18 cellular contexts compared by ENCODE assay signal in the genomic region with DNA sequence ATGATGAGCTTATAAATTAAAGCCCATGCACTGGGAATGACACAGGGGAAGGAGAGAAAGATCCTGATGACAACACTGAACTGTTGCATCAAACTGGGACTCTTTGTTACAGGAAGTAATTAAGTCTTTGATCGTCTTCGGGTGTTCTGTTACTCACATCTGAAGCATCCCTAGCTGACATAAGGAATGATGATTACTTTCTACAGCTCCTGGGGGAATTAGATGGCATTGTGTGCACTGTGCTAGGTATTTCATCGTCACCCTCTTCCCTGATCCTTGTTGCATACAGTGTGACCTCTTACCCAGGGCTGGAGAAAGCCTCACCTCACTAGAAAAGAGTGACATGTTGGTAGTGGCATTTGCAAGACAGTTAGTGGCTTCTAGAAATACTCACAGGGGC.
A peak's percentile ranks its signal among the peaks of the same experiment; 100 is the strongest.
DNase-seq lines count a peak whose midpoint lies in the region; ATAC-seq, FAIRE-seq and TF ChIP-seq lines count a peak whose summit lies in the region.
"Had no signal": no experiment of that assay in that cellular context is flagged by ENCODE, and none has a peak within 500 bp of the region (broad histone marks: within the 10 kb centered on the region; RNA-seq: fewer than 3 reads in every experiment).

No MANE protein-coding gene starts in this region.

- H4K91ac ChIP-seq in mesenchymal stem cell (ENCODE audit: low read length): no peak overlapping the region

- peak; percentile 20 for FAIRE-seq in HTR-8/SVneo (lab: Jason Lieb, UNC)
- peak; percentile 18 for FAIRE-seq in bronchial epithelial cell (lab: Jason Lieb, UNC)

- no peak overlapping the region for H2BK15ac ChIP-seq in mesenchymal stem cell (ENCODE audit: low read depth, poor library complexity, severe bottlenecking)

- H2BK120ac ChIP-seq in mesenchymal stem cell (ENCODE audit: low read depth, low read length): no peak overlapping the region

- no peak overlapping the region for H2BK5ac ChIP-seq in mesenchymal stem cell (ENCODE audit: low read depth, low read length, poor library complexity, severe bottlenecking)

- 17% methylated on average over 1 of the region's 3 CpGs for WGBS in mesenchymal stem cell
- 65% methylated on average over 3 of the region's 3 CpGs for WGBS in right lobe of liver (ENCODE audit: insufficient coverage, low coverage, low lambda C conversion rate, missing lambda C conversion rate)

- H3K18ac ChIP-seq in mesenchymal stem cell (ENCODE audit: low read depth in 1 of 2, low read length in 2 of 2): no peak overlapping the region

- H2BK12ac ChIP-seq in mesenchymal stem cell (ENCODE audit: low read length in 2 of 2): no peak overlapping the region

- H3K27me3 ChIP-seq in bronchial epithelial cell (ENCODE audit: control insufficient read depth, insufficient read depth, low read length) (peaks cover 1% of the 10 kb centered on the region), mesenchymal stem cell (ENCODE audit: control insufficient read depth in 1 of 2, insufficient read depth in 1 of 2, low read length in 2 of 2) (peaks cover 0 to 3% of the 10 kb centered on the region in 2 experiments), right lobe of liver (no peaks in the 10 kb centered on the region)
- H3K27me3 ChIP-seq: brain microvascular endothelial cell had no signal

- no peak for TF ChIP-seq POLR2A in right lobe of liver (IDR thresholded peaks at IDR 0.05)

- no peaks in the 10 kb centered on the region for H3K9me3 ChIP-seq in mesenchymal stem cell (ENCODE audit: control insufficient read depth, low read length)
- H3K9me3 ChIP-seq in right lobe of liver: no peaks in the 10 kb centered on the region
- H3K9me3 ChIP-seq: left ventricle myocardium inferior, prostate gland had no signal

- H3K14ac ChIP-seq in mesenchymal stem cell (ENCODE audit: low read length in 2 of 2): no peak overlapping the region

- TF ChIP-seq CTCF in bronchial epithelial cell (IDR thresholded peaks at IDR 0.05; ENCODE audit: insufficient read depth, low read length, severe bottlenecking) (no peak), right lobe of liver (IDR thresholded peaks at IDR 0.05) (no peak)

- H2AK5ac ChIP-seq in mesenchymal stem cell (ENCODE audit: low read length, severe bottlenecking): no peak overlapping the region

- no peak overlapping the region for H3K4ac ChIP-seq in mesenchymal stem cell (ENCODE audit: low read depth in 1 of 2, low read length in 2 of 2)

- H3K79me1 ChIP-seq in mesenchymal stem cell (replicated peaks; ENCODE audit: low read length, poor library complexity, severe bottlenecking): no peaks in the 10 kb centered on the region

- intact Hi-C loops in right lobe of liver (cut with DNase I): no loop called here

- no peak overlapping the region for H3K4me2 ChIP-seq in mesenchymal stem cell (ENCODE audit: low read length, poor library complexity, severe bottlenecking)

- no peak overlapping the region for H3K9ac ChIP-seq in mesenchymal stem cell (ENCODE audit: low read length)

- H3K4me3 ChIP-seq in bronchial epithelial cell (ENCODE audit: low read depth, low read length) (no peak overlapping the region), mesenchymal stem cell (ENCODE audit: insufficient read depth in 1 of 2, low read depth in 1 of 2, low read length in 2 of 2) (no peak overlapping the region), right lobe of liver (no peak overlapping the region)
- H3K4me3 ChIP-seq: left ventricle myocardium inferior, prostate gland, SK-N-MC had no signal

- DNase-seq in Daoy (ENCODE audit: low read depth) (peak; percentile 36), HTR-8/SVneo (ENCODE audit: insufficient read length, low spot score) (no peak), bronchial epithelial cell (ENCODE audit: low read depth) (no peak), mesenchymal stem cell (peak; percentile 19), right lobe of liver (no peak), NOMO-1 treated with dmso at 0.1 percent for 144 hours (lab: John Stamatoyannopoulos, UW; ENCODE audit: unreplicated experiment) (no peak)
- no peak for DNase-seq in activated T-cell treated with anti-CD3 and anti-CD28 coated beads, Interleukin-2, amount 50 U/mL, for 48 hours
- DNase-seq in stimulated activated CD8-positive, alpha-beta memory T cell treated with anti-CD3 and anti-CD28 coated beads, Interleukin-4, amount 100 ng/mL, for 48 hours: no peak
- DNase-seq: brain microvascular endothelial cell, DMS79, GOT3, left ventricle myocardium inferior, NCI-H146, NCI-H82, PC-3 had no signal

- H3K4me1 ChIP-seq in mesenchymal stem cell (ENCODE audit: control insufficient read depth, insufficient read depth, low read depth, low read length) (no peaks in the 10 kb centered on the region), right lobe of liver (no peaks in the 10 kb centered on the region)
- H3K4me1 ChIP-seq: prostate gland had no signal

- no peak overlapping the region for H2AFZ ChIP-seq in mesenchymal stem cell (ENCODE audit: low read depth, low read length)

- ATAC-seq in right lobe of liver: no peak
- ATAC-seq: activated naive CD4-positive, alpha-beta T cell treated with anti-CD3 and anti-CD28 coated beads, Interleukin-2, amount 50 U/mL, for 72 hours; PC-3 had no signal

- H3K36me3 ChIP-seq in bronchial epithelial cell (ENCODE audit: control insufficient read depth, insufficient read depth, low read length): no peaks in the 10 kb centered on the region
- H3K36me3 ChIP-seq in mesenchymal stem cell (ENCODE audit: control insufficient read depth in 1 of 2, insufficient read depth in 2 of 2, low read depth in 1 of 2, low read length in 2 of 2): no peaks in the 10 kb centered on the region
- H3K36me3 ChIP-seq in right lobe of liver: no peaks in the 10 kb centered on the region
- H3K36me3 ChIP-seq: brain microvascular endothelial cell, left ventricle myocardium inferior, prostate gland had no signal

- no peak overlapping the region for H3K23ac ChIP-seq in mesenchymal stem cell (ENCODE audit: low read length in 2 of 2)

- no peak overlapping the region for H4K8ac ChIP-seq in mesenchymal stem cell (ENCODE audit: low read length)

- H3K27ac ChIP-seq in mesenchymal stem cell (ENCODE audit: low read length, poor library complexity, severe bottlenecking) (no peak overlapping the region), right lobe of liver (no peak overlapping the region)
- H3K27ac ChIP-seq: brain microvascular endothelial cell, left ventricle myocardium inferior, prostate gland, SK-N-MC had no signal

Comparison
In these comparisons a context has a peak if more than half of its experiments do, and no peak if none do; other contexts are left out.
1. DNase-seq: peak in Daoy (single experiment) and mesenchymal stem cell (single experiment); none in HTR-8/SVneo (single experiment), bronchial epithelial cell (single experiment), activated T-cell treated with anti-CD3 and anti-CD28 coated beads, Interleukin-2, amount 50 U/mL, for 48 hours (0 of 2), right lobe of liver (0 of 3), stimulated activated CD8-positive, alpha-beta memory T cell treated with anti-CD3 and anti-CD28 coated beads, Interleukin-4, amount 100 ng/mL, for 48 hours (single experiment) and NOMO-1 treated with dmso at 0.1 percent for 144 hours (single experiment).